ENCODE assay signal across 24 cellular contexts in the genomic region with DNA sequence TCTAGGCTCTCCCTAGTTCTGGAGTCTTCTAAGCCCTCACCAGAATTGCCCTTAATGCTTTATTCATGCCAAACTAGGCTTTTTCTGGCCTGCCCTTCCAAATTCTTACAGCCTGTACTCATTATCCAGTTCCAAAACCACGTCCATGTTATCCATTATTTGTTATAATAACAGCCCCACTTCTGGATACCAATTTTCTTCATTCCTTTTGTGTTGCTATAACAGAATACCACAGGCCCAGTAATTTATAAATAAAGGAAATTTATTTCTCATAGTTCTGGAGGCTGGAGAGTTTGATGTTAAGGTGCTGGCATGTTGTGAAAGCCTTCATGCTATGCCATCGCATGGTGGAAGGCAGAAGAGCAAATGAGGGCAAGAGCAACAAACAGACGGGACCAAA.
"Had no signal": no experiment of that assay in that cellular context is flagged by ENCODE, and none has a peak within 500 bp of the region (broad histone marks: within the 10 kb centered on the region; RNA-seq: fewer than 3 reads in every experiment).

No MANE protein-coding gene starts in this region.

- H3K27ac ChIP-seq: epithelial cell of prostate, esophagus muscularis mucosa, heart left ventricle, left ventricle myocardium inferior, lower lobe of right lung, neural progenitor cell, ovary, right atrium auricular region, stomach had no signal

- H3K27me3 Mint-ChIP-seq: effector memory CD8-positive, alpha-beta T cell; natural killer cell treated with Interleukin-12 subunit alpha and Interleukin-12 subunit beta and Interleukin-15 and Interleukin-18, amount 100 ng/mL, for 72 hours had no signal

- H3K9me3 ChIP-seq: lower lobe of right lung, ovary, sigmoid colon, stomach had no signal

- H3K4me3 ChIP-seq: esophagus muscularis mucosa, heart left ventricle, left ventricle myocardium inferior, lower lobe of right lung, neural progenitor cell, ovary, right atrium auricular region, sigmoid colon, stomach had no signal

- H3K4me1 Mint-ChIP-seq: neural progenitor cell had no signal

- H3K36me3 Mint-ChIP-seq: neural progenitor cell had no signal

- H3K27me3 ChIP-seq: esophagus muscularis mucosa, heart left ventricle, neural progenitor cell, ovary, right atrium auricular region, sigmoid colon, stomach had no signal

- H3K4me1 ChIP-seq: esophagus muscularis mucosa, heart left ventricle, left ventricle myocardium inferior, lower lobe of right lung, neural progenitor cell, right atrium auricular region, stomach had no signal

- FAIRE-seq: frontal cortex, kidney, small intestine had no signal

- DNase-seq: effector memory CD8-positive, alpha-beta T cell; heart left ventricle; hypothalamus; kidney; left cardiac atrium; left ventricle myocardium inferior; lower lobe of right lung; mesenchymal stem cell; midbrain; nucleus accumbens; ovary; sigmoid colon; small intestine; stimulated activated CD4-positive, alpha-beta T cell treated with anti-CD3 and anti-CD28 coated beads, Interleukin-12 subunit alpha, Interleukin-12 subunit beta, amount 100 ng/mL, for 4 hours; stimulated activated naive CD4-positive, alpha-beta T cell; stomach; substantia nigra; trophoblast cell had no signal

- H3K4me3 Mint-ChIP-seq: effector memory CD8-positive, alpha-beta T cell; natural killer cell treated with Interleukin-12 subunit alpha and Interleukin-12 subunit beta and Interleukin-15 and Interleukin-18, amount 100 ng/mL, for 72 hours; neural progenitor cell had no signal

- H3K9ac ChIP-seq: neural progenitor cell had no signal

- H3K9me3 Mint-ChIP-seq: effector memory CD8-positive, alpha-beta T cell; natural killer cell treated with Interleukin-12 subunit alpha and Interleukin-12 subunit beta and Interleukin-15 and Interleukin-18, amount 100 ng/mL, for 72 hours had no signal

- H3K27ac Mint-ChIP-seq: natural killer cell treated with Interleukin-12 subunit alpha and Interleukin-12 subunit beta and Interleukin-15 and Interleukin-18, amount 100 ng/mL, for 72 hours; neural progenitor cell had no signal

- H3K36me3 ChIP-seq: esophagus muscularis mucosa, heart left ventricle, left ventricle myocardium inferior, lower lobe of right lung, neural progenitor cell, ovary, right atrium auricular region, sigmoid colon, stomach had no signal

- H3K4me2 ChIP-seq: neural progenitor cell had no signal
